In the genomic region with DNA sequence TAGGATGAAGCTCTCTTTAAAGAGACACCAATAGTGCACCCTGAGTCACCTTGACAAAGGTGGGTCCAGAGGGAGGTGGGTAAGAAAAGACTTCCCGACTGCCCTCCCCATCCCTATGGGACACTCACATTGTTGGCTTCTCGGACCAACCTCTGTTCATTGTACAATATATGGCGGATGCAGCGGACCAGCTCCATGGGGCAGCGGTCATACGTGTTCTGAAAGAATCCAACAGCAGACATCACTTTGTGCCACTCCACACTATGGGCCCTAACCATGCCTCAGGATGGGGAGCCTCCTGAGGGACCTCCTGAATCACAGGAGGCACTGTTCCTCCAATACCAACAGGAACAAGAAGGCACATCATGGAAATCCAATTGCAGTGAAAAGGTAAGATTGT, we compare ENCODE assay signal across 29 cellular contexts. TPM values are rescaled to one million over a fixed set of nuclear protein-coding genes. Genes with fewer than 3 reads are reported as not detected.
DNase-seq lines count a peak whose midpoint lies in the region; TF ChIP-seq lines count a peak whose summit lies in the region.
"Had no signal": no experiment of that assay in that cellular context is flagged by ENCODE, and none has a peak within 500 bp of the region (broad histone marks: within the 10 kb centered on the region; RNA-seq: fewer than 3 reads in every experiment).

No MANE protein-coding gene starts in this region.

- intact Hi-C loops in activated CD4-positive, alpha-beta memory T cell treated with anti-CD3 and anti-CD28 coated beads for 36 hours (cut with micrococcal nuclease), result no loop called here
- intact Hi-C loops in CD4-positive, alpha-beta memory T cell (cut with micrococcal nuclease), result loop anchor here (10.0 kb wide), 1 partner anchor 50 kb away; a partner anchor contains a TSS
- intact Hi-C loops in activated T-helper 1 cell treated with anti-CD3 and anti-CD28 coated beads, Interleukin-12 subunit alpha, Interleukin-12 subunit beta, Interleukin-2, Interleukin-4 antibody, amounts not matched to agents 30 ng/mL and 10 ng/mL and 1 ng/mL, durations not matched to agents 14 hours and 24 hours and 36 hours (cut with micrococcal nuclease), result no loop called here

- POLR2A ChIA-PET in activated CD4-positive, alpha-beta memory T cell treated with anti-CD3 and anti-CD28 coated beads for 36 hours (lab: Charles Lee), result no interaction called here
- POLR2A ChIA-PET in activated CD4-positive, alpha-beta memory T cell treated with anti-CD3 and anti-CD28 coated beads, Interleukin-2, amount 10 ng/mL, durations not matched to agents 7 days and 5 days (lab: Charles Lee), result no interaction called here
- POLR2A ChIA-PET in CD4-positive, alpha-beta memory T cell (lab: Charles Lee; ENCODE audit: partially characterized antibody), result interaction anchor here (4.4 kb wide), 1 partner anchor 63 kb away, joined by 49 read pairs; a partner anchor contains a TSS

- no peak overlapping the region for H3K27ac ChIP-seq in CD4-positive, alpha-beta memory T cell (ENCODE audit: low read depth, low read length)
- peak overlapping the region; percentile 72 for H3K27ac ChIP-seq in neutrophil
- H3K27ac ChIP-seq: BLaER1, PC-9, SJSA1 had no signal

- DNase-seq in activated CD4-positive, alpha-beta memory T cell treated with anti-CD3 and anti-CD28 coated beads for 36 hours, result no peak
- DNase-seq in activated CD4-positive, alpha-beta memory T cell treated with anti-CD3 and anti-CD28 coated beads, Interleukin-2, amount 10 ng/mL, durations not matched to agents 7 days and 5 days, result no peak
- DNase-seq in CD4-positive, alpha-beta memory T cell, result no peak
- DNase-seq in activated T-helper 1 cell treated with anti-CD3 and anti-CD28 coated beads, Interleukin-12 subunit alpha, Interleukin-12 subunit beta, Interleukin-2, Interleukin-4 antibody, amounts not matched to agents 30 ng/mL and 10 ng/mL and 1 ng/mL, durations not matched to agents 14 hours and 24 hours and 36 hours (ENCODE audit: low spot score), result no peak
- no peak for DNase-seq in OCI-M1 (lab: John Stamatoyannopoulos, UW)
- DNase-seq in DMS 273 treated with DMSO at 0.1 percent for 48 hours (lab: John Stamatoyannopoulos, UW), result no peak
- DNase-seq: Caco-2; CD4-positive, CD25-positive, alpha-beta regulatory T cell; DMS79; EL; GDM1; H9; KBM-7; MG63; NCI-H1105 treated with DMSO at 0.1 percent for 48 hours; NCI-H2029 treated with DMSO at 0.1 percent for 48 hours; NCI-H446 treated with DMSO at 0.1 percent for 48 hours; NCI-H526; NCI-H82; NK-92 treated with Interleukin-12 subunit alpha and Interleukin-12 subunit beta, amount 100 ng/mL, for 24 hours; PC-9; Right ventricle myocardium superior; RPMI8226 had no signal

- CTCF ChIA-PET in activated CD4-positive, alpha-beta memory T cell treated with anti-CD3 and anti-CD28 coated beads for 36 hours (lab: Charles Lee), result interaction anchor here (3.1 to 3.2 kb wide), 2 partner anchors 63 to 87 kb away, joined by 65 to 87 read pairs; a partner anchor contains a TSS
- CTCF ChIA-PET in activated CD4-positive, alpha-beta memory T cell treated with anti-CD3 and anti-CD28 coated beads, Interleukin-2, amount 10 ng/mL, durations not matched to agents 7 days and 5 days (lab: Charles Lee), result interaction anchor here (0.6 kb wide), 1 partner anchor 181 kb away, joined by 3 read pairs; no protein-coding TSS in a partner anchor
- CTCF ChIA-PET in CD4-positive, alpha-beta memory T cell (lab: Charles Lee; ENCODE audit: partially characterized antibody), result interaction anchor here (3.3 to 3.7 kb wide), 4 partner anchors 12 to 87 kb away, joined by 22 to 68 read pairs (median 48); a partner anchor contains a TSS

- no peaks in the 10 kb centered on the region for H3K9me3 Mint-ChIP-seq in activated CD4-positive, alpha-beta memory T cell treated with anti-CD3 and anti-CD28 coated beads for 36 hours
- no peaks in the 10 kb centered on the region for H3K9me3 Mint-ChIP-seq in activated CD4-positive, alpha-beta memory T cell treated with anti-CD3 and anti-CD28 coated beads, Interleukin-2, amount 10 ng/mL, durations not matched to agents 7 days and 5 days
- H3K9me3 Mint-ChIP-seq in CD4-positive, alpha-beta memory T cell, result no peaks in the 10 kb centered on the region
- no peaks in the 10 kb centered on the region for H3K9me3 Mint-ChIP-seq in activated T-helper 1 cell treated with anti-CD3 and anti-CD28 coated beads, Interleukin-12 subunit alpha, Interleukin-12 subunit beta, Interleukin-2, Interleukin-4 antibody, amounts not matched to agents 30 ng/mL and 10 ng/mL and 1 ng/mL, durations not matched to agents 14 hours and 24 hours and 36 hours
- H3K9me3 Mint-ChIP-seq: CD4-positive, CD25-positive, alpha-beta regulatory T cell; GM23338; H9 had no signal

- H3K4me1 ChIP-seq in CD4-positive, alpha-beta memory T cell (ENCODE audit: insufficient read depth, low read length), result no peaks in the 10 kb centered on the region
- H3K4me1 ChIP-seq in neutrophil (ENCODE audit: control insufficient read depth in 1 of 2, insufficient read depth in 1 of 2, low read depth in 1 of 2, low read length in 1 of 2), result peaks cover 31% of the 10 kb centered on the region in 2 experiments
- H3K4me1 ChIP-seq: Caco-2, SJSA1 had no signal

- H3K27me3 ChIP-seq in CD4-positive, alpha-beta memory T cell (ENCODE audit: insufficient read depth, low read length), result no peaks in the 10 kb centered on the region
- H3K27me3 ChIP-seq in neutrophil, result no peaks in the 10 kb centered on the region
- H3K27me3 ChIP-seq: BLaER1, MG63, SJSA1 had no signal

- H3K9me3 ChIP-seq in CD4-positive, alpha-beta memory T cell (ENCODE audit: control insufficient read depth in 1 of 2, low read length in 2 of 2), result no peaks in the 10 kb centered on the region
- no peaks in the 10 kb centered on the region for H3K9me3 ChIP-seq in neutrophil
- H3K9me3 ChIP-seq: BLaER1, Caco-2, MG63, SJSA1 had no signal

- no peak overlapping the region for H3K4me3 ChIP-seq in CD4-positive, alpha-beta memory T cell (ENCODE audit: low read length in 2 of 2)
- H3K4me3 ChIP-seq in neutrophil (ENCODE audit: low read depth in 1 of 2, low read length in 1 of 2), result no peak overlapping the region
- H3K4me3 ChIP-seq: BLaER1, GM12878, GM23338, MG63, PC-9, SJSA1 had no signal

- peaks cover 43% of the 10 kb centered on the region for H3K36me3 Mint-ChIP-seq in activated CD4-positive, alpha-beta memory T cell treated with anti-CD3 and anti-CD28 coated beads for 36 hours
- peaks cover 51% of the 10 kb centered on the region for H3K36me3 Mint-ChIP-seq in activated CD4-positive, alpha-beta memory T cell treated with anti-CD3 and anti-CD28 coated beads, Interleukin-2, amount 10 ng/mL, durations not matched to agents 7 days and 5 days (ENCODE audit: low read depth)
- H3K36me3 Mint-ChIP-seq in CD4-positive, alpha-beta memory T cell, result peaks cover 17 to 65% of the 10 kb centered on the region in 2 donors
- peaks cover 37% of the 10 kb centered on the region for H3K36me3 Mint-ChIP-seq in activated T-helper 1 cell treated with anti-CD3 and anti-CD28 coated beads, Interleukin-12 subunit alpha, Interleukin-12 subunit beta, Interleukin-2, Interleukin-4 antibody, amounts not matched to agents 30 ng/mL and 10 ng/mL and 1 ng/mL, durations not matched to agents 14 hours and 24 hours and 36 hours (ENCODE audit: low read depth)

- no peak for TF ChIP-seq CTCF in neutrophil (IDR thresholded peaks at IDR 0.05)

- H3K27me3 Mint-ChIP-seq in activated CD4-positive, alpha-beta memory T cell treated with anti-CD3 and anti-CD28 coated beads for 36 hours, result no peaks in the 10 kb centered on the region
- H3K27me3 Mint-ChIP-seq in activated CD4-positive, alpha-beta memory T cell treated with anti-CD3 and anti-CD28 coated beads, Interleukin-2, amount 10 ng/mL, durations not matched to agents 7 days and 5 days, result no peaks in the 10 kb centered on the region
- H3K27me3 Mint-ChIP-seq in CD4-positive, alpha-beta memory T cell, result no peaks in the 10 kb centered on the region
- H3K27me3 Mint-ChIP-seq in activated T-helper 1 cell treated with anti-CD3 and anti-CD28 coated beads, Interleukin-12 subunit alpha, Interleukin-12 subunit beta, Interleukin-2, Interleukin-4 antibody, amounts not matched to agents 30 ng/mL and 10 ng/mL and 1 ng/mL, durations not matched to agents 14 hours and 24 hours and 36 hours (ENCODE audit: insufficient read depth), result no peaks in the 10 kb centered on the region
- H3K27me3 Mint-ChIP-seq: CD4-positive, CD25-positive, alpha-beta regulatory T cell had no signal

- no peak overlapping the region for H3K4me3 Mint-ChIP-seq in activated CD4-positive, alpha-beta memory T cell treated with anti-CD3 and anti-CD28 coated beads for 36 hours
- no peak overlapping the region for H3K4me3 Mint-ChIP-seq in activated CD4-positive, alpha-beta memory T cell treated with anti-CD3 and anti-CD28 coated beads, Interleukin-2, amount 10 ng/mL, durations not matched to agents 7 days and 5 days
- H3K4me3 Mint-ChIP-seq in CD4-positive, alpha-beta memory T cell, result no peak overlapping the region
- H3K4me3 Mint-ChIP-seq in activated T-helper 1 cell treated with anti-CD3 and anti-CD28 coated beads, Interleukin-12 subunit alpha, Interleukin-12 subunit beta, Interleukin-2, Interleukin-4 antibody, amounts not matched to agents 30 ng/mL and 10 ng/mL and 1 ng/mL, durations not matched to agents 14 hours and 24 hours and 36 hours, result no peak overlapping the region
- H3K4me3 Mint-ChIP-seq: GM23338, H9 had no signal

- peaks cover 16% of the 10 kb centered on the region for H3K4me1 Mint-ChIP-seq in activated CD4-positive, alpha-beta memory T cell treated with anti-CD3 and anti-CD28 coated beads for 36 hours (ENCODE audit: low read depth)
- peaks cover 14% of the 10 kb centered on the region for H3K4me1 Mint-ChIP-seq in activated CD4-positive, alpha-beta memory T cell treated with anti-CD3 and anti-CD28 coated beads, Interleukin-2, amount 10 ng/mL, durations not matched to agents 7 days and 5 days
- peaks cover 10 to 15% (median 10%) of the 10 kb centered on the region in 4 donors for H3K4me1 Mint-ChIP-seq in CD4-positive, alpha-beta memory T cell
- H3K4me1 Mint-ChIP-seq in activated T-helper 1 cell treated with anti-CD3 and anti-CD28 coated beads, Interleukin-12 subunit alpha, Interleukin-12 subunit beta, Interleukin-2, Interleukin-4 antibody, amounts not matched to agents 30 ng/mL and 10 ng/mL and 1 ng/mL, durations not matched to agents 14 hours and 24 hours and 36 hours (ENCODE audit: low read depth), result peaks cover 6% of the 10 kb centered on the region
- H3K4me1 Mint-ChIP-seq: GM23338, H9 had no signal

- peaks cover 36% of the 10 kb centered on the region for H3K36me3 ChIP-seq in CD4-positive, alpha-beta memory T cell (ENCODE audit: insufficient read depth, low read length)
- peaks cover 98% of the 10 kb centered on the region for H3K36me3 ChIP-seq in neutrophil

- peak overlapping the region; percentile 35 for H3K27ac Mint-ChIP-seq in activated CD4-positive, alpha-beta memory T cell treated with anti-CD3 and anti-CD28 coated beads for 36 hours
- no peak overlapping the region for H3K27ac Mint-ChIP-seq in activated CD4-positive, alpha-beta memory T cell treated with anti-CD3 and anti-CD28 coated beads, Interleukin-2, amount 10 ng/mL, durations not matched to agents 7 days and 5 days
- H3K27ac Mint-ChIP-seq in CD4-positive, alpha-beta memory T cell, result peak overlapping the region in 4 of 7 donors; percentile 10 to 73 (median 46)
- peak overlapping the region; percentile 40 for H3K27ac Mint-ChIP-seq in activated T-helper 1 cell treated with anti-CD3 and anti-CD28 coated beads, Interleukin-12 subunit alpha, Interleukin-12 subunit beta, Interleukin-2, Interleukin-4 antibody, amounts not matched to agents 30 ng/mL and 10 ng/mL and 1 ng/mL, durations not matched to agents 14 hours and 24 hours and 36 hours
- H3K27ac Mint-ChIP-seq: GM23338, H9 had no signal

RNA-seq across cellular contexts. Expression of a gene that starts 30.4 kb away (rescaled TPM):
- 10 to 100 TPM; 13.1 to 13.5 TPM for total RNA-seq in activated CD4-positive, alpha-beta memory T cell treated with anti-CD3 and anti-CD28 coated beads for 36 hours
- total RNA-seq in activated CD4-positive, alpha-beta memory T cell treated with anti-CD3 and anti-CD28 coated beads, Interleukin-2, amount 10 ng/mL, durations not matched to agents 7 days and 5 days, result 10 to 100 TPM; 17.3 to 19.1 TPM
- total RNA-seq in CD4-positive, alpha-beta memory T cell, result 10 to 100 TPM; 23.9 to 25.3 TPM
- 10 to 100 TPM; 12.9 to 17.9 TPM for polyA plus RNA-seq in CD4-positive, alpha-beta memory T cell
- total RNA-seq in activated T-helper 1 cell treated with anti-CD3 and anti-CD28 coated beads, Interleukin-12 subunit alpha, Interleukin-12 subunit beta, Interleukin-2, Interleukin-4 antibody, amounts not matched to agents 30 ng/mL and 10 ng/mL and 1 ng/mL, durations not matched to agents 14 hours and 24 hours and 36 hours, result 15.2 and 15.5 TPM in 2 replicates

RNA-seq across cellular contexts. Expression of a gene that starts 39.4 kb away (rescaled TPM):
- total RNA-seq in activated CD4-positive, alpha-beta memory T cell treated with anti-CD3 and anti-CD28 coated beads for 36 hours, result not detected
- total RNA-seq in activated CD4-positive, alpha-beta memory T cell treated with anti-CD3 and anti-CD28 coated beads, Interleukin-2, amount 10 ng/mL, durations not matched to agents 7 days and 5 days, result not detected
- total RNA-seq in CD4-positive, alpha-beta memory T cell, result not detected
- not detected for polyA plus RNA-seq in CD4-positive, alpha-beta memory T cell
- not detected in 2 replicates for total RNA-seq in activated T-helper 1 cell treated with anti-CD3 and anti-CD28 coated beads, Interleukin-12 subunit alpha, Interleukin-12 subunit beta, Interleukin-2, Interleukin-4 antibody, amounts not matched to agents 30 ng/mL and 10 ng/mL and 1 ng/mL, durations not matched to agents 14 hours and 24 hours and 36 hours
- total RNA-seq: A172; Caco-2; CD4-positive, CD25-positive, alpha-beta regulatory T cell; GM23338; H9; PC-9; Right ventricle myocardium superior; SJSA1 had no signal
- polyA plus RNA-seq: CD4-positive, CD25-positive, alpha-beta regulatory T cell; GM12878; GM23338 had no signal

RNA-seq across cellular contexts. Expression of a gene that starts 43.7 kb away (rescaled TPM):
- total RNA-seq in activated CD4-positive, alpha-beta memory T cell treated with anti-CD3 and anti-CD28 coated beads for 36 hours, result under 1 TPM; 0.39 to 0.40 TPM
- total RNA-seq in activated CD4-positive, alpha-beta memory T cell treated with anti-CD3 and anti-CD28 coated beads, Interleukin-2, amount 10 ng/mL, durations not matched to agents 7 days and 5 days, result under 1 TPM; 0.05 to 0.08 TPM
- total RNA-seq in CD4-positive, alpha-beta memory T cell, result under 1 TPM; 0.09 to 0.11 TPM
- polyA plus RNA-seq in CD4-positive, alpha-beta memory T cell, result not detected
- 1.7 and 1.9 TPM in 2 replicates for total RNA-seq in activated T-helper 1 cell treated with anti-CD3 and anti-CD28 coated beads, Interleukin-12 subunit alpha, Interleukin-12 subunit beta, Interleukin-2, Interleukin-4 antibody, amounts not matched to agents 30 ng/mL and 10 ng/mL and 1 ng/mL, durations not matched to agents 14 hours and 24 hours and 36 hours
- total RNA-seq: A172, H9, PC-9, SJSA1 had no signal
- polyA plus RNA-seq: CD4-positive, CD25-positive, alpha-beta regulatory T cell had no signal

RNA-seq across cellular contexts. Expression of a gene that starts 51.5 kb away (rescaled TPM):
- total RNA-seq in activated CD4-positive, alpha-beta memory T cell treated with anti-CD3 and anti-CD28 coated beads for 36 hours, result 100 to 1,000 TPM; 192 to 195 TPM
- 100 to 1,000 TPM; 163 to 171 TPM for total RNA-seq in activated CD4-positive, alpha-beta memory T cell treated with anti-CD3 and anti-CD28 coated beads, Interleukin-2, amount 10 ng/mL, durations not matched to agents 7 days and 5 days
- 100 to 1,000 TPM; 244 to 261 TPM for total RNA-seq in CD4-positive, alpha-beta memory T cell
- polyA plus RNA-seq in CD4-positive, alpha-beta memory T cell, result 100 to 1,000 TPM in 1 of 2 donors, 10 to 100 TPM in 1; 91.3 to 146 TPM
- 191 and 199 TPM in 2 replicates for total RNA-seq in activated T-helper 1 cell treated with anti-CD3 and anti-CD28 coated beads, Interleukin-12 subunit alpha, Interleukin-12 subunit beta, Interleukin-2, Interleukin-4 antibody, amounts not matched to agents 30 ng/mL and 10 ng/mL and 1 ng/mL, durations not matched to agents 14 hours and 24 hours and 36 hours
